8 cellular contexts compared by ENCODE assay signal in genomic region chr13:48126944-48127814, GRCh38. TPM values are rescaled to one million over a fixed set of nuclear protein-coding genes. Genes with fewer than 3 reads are reported as not detected.
A peak's percentile ranks its signal among the peaks of the same experiment; 100 is the strongest.
DNase-seq lines count a peak whose midpoint lies in the region; ATAC-seq, FAIRE-seq and TF ChIP-seq lines count a peak whose summit lies in the region.

No MANE protein-coding gene starts in this region.

- peak overlapping the region; percentile 52 for H3K27ac ChIP-seq in HUES48 (ENCODE audit: low read depth, low read length)

- H3K4me1 Mint-ChIP-seq in activated naive CD4-positive, alpha-beta T cell treated with anti-CD3 and anti-CD28 coated beads, Interleukin-2, amount 50 U/mL, for 24 hours: peaks cover 33% of the 10 kb centered on the region

- H3K4me3 Mint-ChIP-seq in activated naive CD4-positive, alpha-beta T cell treated with anti-CD3 and anti-CD28 coated beads, Interleukin-2, amount 50 U/mL, for 24 hours: peak overlapping the region; percentile 67

- no peaks in the 10 kb centered on the region for H3K36me3 ChIP-seq in HUES48 (ENCODE audit: control insufficient read depth, insufficient read depth, low read length)

- H3K9me3 ChIP-seq in HUES48 (ENCODE audit: control insufficient read depth, insufficient read depth, low read length): no peaks in the 10 kb centered on the region

- peak overlapping the region; percentile 88 for H3K27ac Mint-ChIP-seq in activated naive CD4-positive, alpha-beta T cell treated with anti-CD3 and anti-CD28 coated beads, Interleukin-2, amount 50 U/mL, for 24 hours

- FAIRE-seq in frontal cortex (lab: Jason Lieb, UNC): no peak

- peaks cover 10% of the 10 kb centered on the region for H3K4me1 ChIP-seq in HUES48 (ENCODE audit: control insufficient read depth, insufficient read depth, low read length)

- peak; percentile 64 for TF ChIP-seq CTCF in AG09319 (IDR thresholded peaks at IDR 0.05; ENCODE audit: low read depth, low read length)

- peak; percentile 29 for DNase-seq in AG09319 (ENCODE audit: extremely low read depth, low read depth)
- peak; percentile 26 for DNase-seq in OCI-M2 (lab: John Stamatoyannopoulos, UW; ENCODE audit: unreplicated experiment)
- peak; percentile 30 to 54 for DNase-seq in frontal cortex (ENCODE audit: low spot score in 2 of 2)
- peak in 43 of 56 donors; percentile 2 to 66 (median 18) for DNase-seq in nucleus accumbens (lab: John Stamatoyannopoulos, UW)
- no peak for DNase-seq in T-helper 9 cell

- no peaks in the 10 kb centered on the region for H3K9me3 Mint-ChIP-seq in activated naive CD4-positive, alpha-beta T cell treated with anti-CD3 and anti-CD28 coated beads, Interleukin-2, amount 50 U/mL, for 24 hours

- H3K27me3 Mint-ChIP-seq in activated naive CD4-positive, alpha-beta T cell treated with anti-CD3 and anti-CD28 coated beads, Interleukin-2, amount 50 U/mL, for 24 hours: no peaks in the 10 kb centered on the region

- ATAC-seq in GM18498 (IDR thresholded peaks at IDR 0.05; ENCODE audit: unreplicated experiment): peak; percentile 66

- H3K9ac ChIP-seq in HUES48 (ENCODE audit: low read depth, low read length): no peak overlapping the region

- H3K36me3 Mint-ChIP-seq in activated naive CD4-positive, alpha-beta T cell treated with anti-CD3 and anti-CD28 coated beads, Interleukin-2, amount 50 U/mL, for 24 hours: no peaks in the 10 kb centered on the region

- no peak overlapping the region for H3K4me3 ChIP-seq in HUES48 (ENCODE audit: low read depth, low read length)

- H3K27me3 ChIP-seq in HUES48 (ENCODE audit: control insufficient read depth, insufficient read depth, low read length): no peaks in the 10 kb centered on the region

RNA-seq across cellular contexts. Expression of gene MED4, which starts 32.3 kb away (rescaled TPM):
- 37.9 TPM for total RNA-seq in frontal cortex
